Comparison of ENCODE assay signal across 9 cellular contexts in genomic region chr9:136050706-136051567, GRCh38. TPM values are rescaled to one million over a fixed set of nuclear protein-coding genes. Genes with fewer than 3 reads are reported as not detected.
A peak's percentile ranks its signal among the peaks of the same experiment; 100 is the strongest.
DNase-seq lines count a peak whose midpoint lies in the region; ATAC-seq and TF ChIP-seq lines count a peak whose summit lies in the region.
"Had no signal": no experiment of that assay in that cellular context is flagged by ENCODE, and none has a peak within 500 bp of the region (broad histone marks: within the 10 kb centered on the region; RNA-seq: fewer than 3 reads in every experiment).

No MANE protein-coding gene starts in this region.

- no peaks in the 10 kb centered on the region for H3K79me2 ChIP-seq in GM23338 (replicated peaks; ENCODE audit: insufficient read depth)

- 8 to 31% (median 17%) methylated on average over 16 to 66 of the region's 66 CpGs for WGBS in spleen, 5 donors

- H3F3A ChIP-seq in GM23338 (replicated peaks; ENCODE audit: low read depth) = peaks cover 9% of the 10 kb centered on the region; the same call in 1 of the 2 replicates

- H3K36me3 Mint-ChIP-seq in GM23338 (ENCODE audit: low read depth) = no peaks in the 10 kb centered on the region

- in situ Hi-C loops in astrocyte of the spinal cord (cut with HindIII; ENCODE audit: low sequenced_read_pairs) = no loop called here

- peaks cover 35% of the 10 kb centered on the region for H3K4me1 Mint-ChIP-seq in GM23338

- 0 out of 2 replicates have a peak overlapping the region, but pooled peaks have one; percentile 72 for H2AFZ ChIP-seq in GM23338

- no peak overlapping the region for H3K27ac ChIP-seq in GM23338 (ENCODE audit: low read depth)
- peak overlapping the region in 6 of 8 donors; percentile 36 to 90 (median 73) for H3K27ac ChIP-seq in spleen

- H3K4me1 ChIP-seq in GM23338 (ENCODE audit: insufficient read depth) (peaks cover 16% of the 10 kb centered on the region), spleen (peaks cover 23 to 100% (median 89%) of the 10 kb centered on the region in 6 donors)

- H3K27me3 Mint-ChIP-seq in GM23338 (ENCODE audit: insufficient read depth, low read depth, poor library complexity) = peaks cover 9% of the 10 kb centered on the region

- peak; percentile 50 for DNase-seq in GM23338 (ENCODE audit: low spot score)
- DNase-seq in astrocyte of the spinal cord (ENCODE audit: low read depth, low spot score) = peak; percentile 30
- DNase-seq in iPS-NIHi7 (ENCODE audit: extremely low spot score) = peak; percentile 41
- no peak for DNase-seq in spleen
- no peak for DNase-seq in NK-92 treated with Interleukin-12 subunit alpha and Interleukin-12 subunit beta, amount 100 ng/mL, for 24 hours (lab: John Stamatoyannopoulos, UW)
- no peak for DNase-seq in Ammon's horn (ENCODE audit: low spot score)
- no peak for DNase-seq in kidney tubule cell (ENCODE audit: low spot score)
- DNase-seq: activated T-cell treated with anti-CD3 and anti-CD28 coated beads for 4 hours had no signal

- H3K36me3 ChIP-seq in GM23338 (ENCODE audit: insufficient read depth) (no peaks in the 10 kb centered on the region), spleen (peaks cover 0 to 44% (median 17%) of the 10 kb centered on the region in 6 donors)

- TF ChIP-seq CTCF in GM23338 (conservative IDR thresholded peaks at IDR 0.05; ENCODE audit: low read depth in 2 of 2) = no peak
- TF ChIP-seq CTCF in astrocyte of the spinal cord (IDR thresholded peaks at IDR 0.05; ENCODE audit: low read depth, low read length) = no peak
- no peak for TF ChIP-seq CTCF in spleen (IDR thresholded peaks at IDR 0.05 in 8 of 11, conservative IDR thresholded peaks at IDR 0.05 in 3 of 11)

- intact Hi-C loops in spleen (cut with DNase I; ENCODE audit: low total_unique reads) = no loop called here

- H3K4me3 ChIP-seq in GM23338 (peak overlapping the region; percentile 78), astrocyte of the spinal cord (ENCODE audit: low read depth, low read length) (peak overlapping the region; percentile 58), spleen (peak overlapping the region; percentile 27 to 69 (median 44))

- H3K9me3 Mint-ChIP-seq in GM23338 = no peaks in the 10 kb centered on the region

- H3K4me2 ChIP-seq in GM23338 = peak overlapping the region; percentile 92

- H3K27ac Mint-ChIP-seq in GM23338 = no peak overlapping the region

- ATAC-seq in GM23338 (peak; percentile 40), GM21576 (IDR thresholded peaks at IDR 0.05; ENCODE audit: unreplicated experiment) (no peak)

- H3K4me3 Mint-ChIP-seq in GM23338 = peak overlapping the region; percentile 67

- no peaks in the 10 kb centered on the region; the same call in 1 of the 2 replicates for H4K20me1 ChIP-seq in GM23338 (replicated peaks; ENCODE audit: insufficient read depth)

- TF ChIP-seq POLR2A in spleen (IDR thresholded peaks at IDR 0.05) = no peak

- no peaks in the 10 kb centered on the region for H3K9me2 ChIP-seq in GM23338 (ENCODE audit: insufficient read depth)

- no peaks in the 10 kb centered on the region; the same call in 1 of the 2 replicates for H3K27me3 ChIP-seq in GM23338 (ENCODE audit: insufficient read depth)
- peaks cover 0 to 43% (median 11%) of the 10 kb centered on the region in 7 donors for H3K27me3 ChIP-seq in spleen (replicated peaks in 1 of 7)

- H3K9me3 ChIP-seq in spleen = no peaks in the 10 kb centered on the region

TF ChIP-seq in GM23338, 12 proteins besides CTCF, POLR2A, EP300 and RAD21:
- TF ChIP-seq NANOG (IDR thresholded peaks at IDR 0.05; ENCODE audit: borderline replicate concordance) (no peak), JUNB (IDR thresholded peaks at IDR 0.05; ENCODE audit: unreplicated experiment) (no peak), CREB1 (CRISPR knock-in tag; IDR thresholded peaks at IDR 0.05; ENCODE audit: low read depth) (no peak), POLR2AphosphoS5 (IDR thresholded peaks at IDR 0.05; ENCODE audit: low read depth) (peak; percentile 7; the same call in 1 of the 2 replicates), EZH2phosphoT487 (IDR thresholded peaks at IDR 0.05; ENCODE audit: unreplicated experiment) (no peak), ZNF462 (CRISPR knock-in tag; IDR thresholded peaks at IDR 0.05) (no peak), ZNF114 (CRISPR knock-in tag; IDR thresholded peaks at IDR 0.05) (no peak)
TF ChIP-seq in GM23338: peak in this region for 1.

RNA-seq across cellular contexts. Expression of gene NACC2, which starts 44.2 kb away (rescaled TPM):
- total RNA-seq in GM23338 (2014; rRNA removed; shearing (Covaris generic)) = 16.5 and 20.8 TPM in 2 replicates
- polyA plus RNA-seq in GM23338 (2016; fragmentation: Nextera tagmentation; extraction: Ambion mirVana) (3.2 and 3.8 TPM in 2 replicates), spleen (1 to 10 TPM; 2.1 to 7.9 (median 2.4) TPM)
- 10 to 100 TPM; 17.0 to 34.9 (median 26.5) TPM for total RNA-seq in spleen

Comparison
In these comparisons a context has a peak if more than half of its experiments do, and no peak if none do; other contexts are left out.
1. DNase-seq: peak in GM23338 (single experiment), astrocyte of the spinal cord (single experiment) and iPS-NIHi7 (single experiment); none in spleen (single experiment), NK-92 treated with Interleukin-12 subunit alpha and Interleukin-12 subunit beta, amount 100 ng/mL, for 24 hours (single experiment), Ammon's horn (single experiment) and kidney tubule cell (single experiment).
2. Peak in every context shown above with its lines, with median percentiles within 50 percentile points of each other: H3K4me3 ChIP-seq.